Comparison of ENCODE assay signal across 1 cellular context in the genomic region with DNA sequence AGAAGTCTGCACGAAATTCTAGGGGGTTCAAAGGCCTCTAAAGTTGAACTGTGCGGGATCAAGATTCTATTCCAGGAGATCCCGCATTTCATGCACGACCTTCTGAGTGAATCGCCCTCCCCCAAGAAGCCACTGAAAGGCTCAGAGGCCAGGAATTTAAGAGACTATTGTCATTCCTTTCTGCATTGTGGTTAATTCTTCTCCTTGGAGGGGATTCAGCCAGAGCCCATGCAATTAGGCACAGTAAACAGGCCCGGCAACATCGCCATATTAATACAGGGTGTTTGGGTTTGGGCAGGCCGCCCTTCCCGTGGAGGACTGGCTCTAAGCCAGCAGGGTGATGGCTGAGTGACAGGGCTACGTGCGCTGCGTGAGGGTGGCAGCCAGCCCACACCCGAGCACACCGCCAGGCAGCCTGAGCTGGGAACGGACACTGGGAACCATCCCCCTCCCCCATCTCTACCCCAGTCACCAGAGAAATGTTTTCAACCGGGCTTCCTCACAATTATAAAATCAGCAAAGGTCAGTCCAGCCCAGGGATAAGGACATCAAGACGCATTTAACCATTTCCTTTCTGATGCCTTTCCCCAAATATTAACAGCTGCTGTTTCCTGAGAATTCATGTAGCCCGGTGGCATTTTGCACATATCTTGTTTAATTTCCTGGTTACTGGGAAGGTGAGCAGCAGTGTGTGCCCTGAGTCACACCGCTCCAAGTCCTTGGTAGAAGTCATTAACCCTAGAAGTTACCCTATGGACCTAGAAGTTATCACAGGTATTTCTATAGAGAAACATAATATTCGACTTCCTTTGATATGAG.
TF ChIP-seq lines count a peak whose summit lies in the region.

No MANE protein-coding gene starts in this region.

TF ChIP-seq in HepG2, 621 proteins besides CTCF, POLR2A, EP300 and RAD21 (continued from another document and continues in another):
- TF ChIP-seq, protein P1, sequence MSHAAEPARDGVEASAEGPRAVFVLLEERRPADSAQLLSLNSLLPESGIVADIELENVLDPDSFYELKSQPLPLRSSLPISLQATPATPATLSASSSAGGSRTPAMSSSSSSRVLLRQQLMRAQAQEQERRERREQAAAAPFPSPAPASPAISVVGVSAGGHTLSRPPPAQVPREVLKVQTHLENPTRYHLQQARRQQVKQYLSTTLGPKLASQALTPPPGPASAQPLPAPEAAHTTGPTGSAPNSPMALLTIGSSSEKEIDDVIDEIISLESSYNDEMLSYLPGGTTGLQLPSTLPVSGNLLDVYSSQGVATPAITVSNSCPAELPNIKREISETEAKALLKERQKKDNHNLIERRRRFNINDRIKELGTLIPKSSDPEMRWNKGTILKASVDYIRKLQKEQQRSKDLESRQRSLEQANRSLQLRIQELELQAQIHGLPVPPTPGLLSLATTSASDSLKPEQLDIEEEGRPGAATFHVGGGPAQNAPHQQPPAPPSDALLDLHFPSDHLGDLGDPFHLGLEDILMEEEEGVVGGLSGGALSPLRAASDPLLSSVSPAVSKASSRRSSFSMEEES (CRISPR knock-in tag; IDR thresholded peaks at IDR 0.05) = no peak
- no peak for TF ChIP-seq SMAD3 (CRISPR knock-in tag; IDR thresholded peaks at IDR 0.05)
- TF ChIP-seq, protein P2, sequence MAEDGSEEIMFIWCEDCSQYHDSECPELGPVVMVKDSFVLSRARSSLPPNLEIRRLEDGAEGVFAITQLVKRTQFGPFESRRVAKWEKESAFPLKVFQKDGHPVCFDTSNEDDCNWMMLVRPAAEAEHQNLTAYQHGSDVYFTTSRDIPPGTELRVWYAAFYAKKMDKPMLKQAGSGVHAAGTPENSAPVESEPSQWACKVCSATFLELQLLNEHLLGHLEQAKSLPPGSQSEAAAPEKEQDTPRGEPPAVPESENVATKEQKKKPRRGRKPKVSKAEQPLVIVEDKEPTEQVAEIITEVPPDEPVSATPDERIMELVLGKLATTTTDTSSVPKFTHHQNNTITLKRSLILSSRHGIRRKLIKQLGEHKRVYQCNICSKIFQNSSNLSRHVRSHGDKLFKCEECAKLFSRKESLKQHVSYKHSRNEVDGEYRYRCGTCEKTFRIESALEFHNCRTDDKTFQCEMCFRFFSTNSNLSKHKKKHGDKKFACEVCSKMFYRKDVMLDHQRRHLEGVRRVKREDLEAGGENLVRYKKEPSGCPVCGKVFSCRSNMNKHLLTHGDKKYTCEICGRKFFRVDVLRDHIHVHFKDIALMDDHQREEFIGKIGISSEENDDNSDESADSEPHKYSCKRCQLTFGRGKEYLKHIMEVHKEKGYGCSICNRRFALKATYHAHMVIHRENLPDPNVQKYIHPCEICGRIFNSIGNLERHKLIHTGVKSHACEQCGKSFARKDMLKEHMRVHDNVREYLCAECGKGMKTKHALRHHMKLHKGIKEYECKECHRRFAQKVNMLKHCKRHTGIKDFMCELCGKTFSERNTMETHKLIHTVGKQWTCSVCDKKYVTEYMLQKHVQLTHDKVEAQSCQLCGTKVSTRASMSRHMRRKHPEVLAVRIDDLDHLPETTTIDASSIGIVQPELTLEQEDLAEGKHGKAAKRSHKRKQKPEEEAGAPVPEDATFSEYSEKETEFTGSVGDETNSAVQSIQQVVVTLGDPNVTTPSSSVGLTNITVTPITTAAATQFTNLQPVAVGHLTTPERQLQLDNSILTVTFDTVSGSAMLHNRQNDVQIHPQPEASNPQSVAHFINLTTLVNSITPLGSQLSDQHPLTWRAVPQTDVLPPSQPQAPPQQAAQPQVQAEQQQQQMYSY (CRISPR knock-in tag; IDR thresholded peaks at IDR 0.05) = no peak
- no peak for TF ChIP-seq FLYWCH1 (CRISPR knock-in tag; IDR thresholded peaks at IDR 0.05)
- no peak for TF ChIP-seq ZBTB21 (CRISPR knock-in tag; IDR thresholded peaks at IDR 0.05)
- TF ChIP-seq CAMTA2 (CRISPR knock-in tag; IDR thresholded peaks at IDR 0.05; ENCODE audit: borderline replicate concordance) = no peak
- TF ChIP-seq, protein P3, sequence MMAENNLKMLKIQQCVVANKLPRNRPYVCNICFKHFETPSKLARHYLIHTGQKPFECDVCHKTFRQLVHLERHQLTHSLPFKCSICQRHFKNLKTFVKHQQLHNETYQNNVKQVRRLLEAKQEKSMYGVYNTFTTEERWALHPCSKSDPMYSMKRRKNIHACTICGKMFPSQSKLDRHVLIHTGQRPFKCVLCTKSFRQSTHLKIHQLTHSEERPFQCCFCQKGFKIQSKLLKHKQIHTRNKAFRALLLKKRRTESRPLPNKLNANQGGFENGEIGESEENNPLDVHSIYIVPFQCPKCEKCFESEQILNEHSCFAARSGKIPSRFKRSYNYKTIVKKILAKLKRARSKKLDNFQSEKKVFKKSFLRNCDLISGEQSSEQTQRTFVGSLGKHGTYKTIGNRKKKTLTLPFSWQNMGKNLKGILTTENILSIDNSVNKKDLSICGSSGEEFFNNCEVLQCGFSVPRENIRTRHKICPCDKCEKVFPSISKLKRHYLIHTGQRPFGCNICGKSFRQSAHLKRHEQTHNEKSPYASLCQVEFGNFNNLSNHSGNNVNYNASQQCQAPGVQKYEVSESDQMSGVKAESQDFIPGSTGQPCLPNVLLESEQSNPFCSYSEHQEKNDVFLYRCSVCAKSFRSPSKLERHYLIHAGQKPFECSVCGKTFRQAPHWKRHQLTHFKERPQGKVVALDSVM (CRISPR knock-in tag; IDR thresholded peaks at IDR 0.05) = no peak
- no peak for TF ChIP-seq ESRRA (CRISPR knock-in tag; IDR thresholded peaks at IDR 0.05; ENCODE audit: low read depth)
- TF ChIP-seq, protein P4, sequence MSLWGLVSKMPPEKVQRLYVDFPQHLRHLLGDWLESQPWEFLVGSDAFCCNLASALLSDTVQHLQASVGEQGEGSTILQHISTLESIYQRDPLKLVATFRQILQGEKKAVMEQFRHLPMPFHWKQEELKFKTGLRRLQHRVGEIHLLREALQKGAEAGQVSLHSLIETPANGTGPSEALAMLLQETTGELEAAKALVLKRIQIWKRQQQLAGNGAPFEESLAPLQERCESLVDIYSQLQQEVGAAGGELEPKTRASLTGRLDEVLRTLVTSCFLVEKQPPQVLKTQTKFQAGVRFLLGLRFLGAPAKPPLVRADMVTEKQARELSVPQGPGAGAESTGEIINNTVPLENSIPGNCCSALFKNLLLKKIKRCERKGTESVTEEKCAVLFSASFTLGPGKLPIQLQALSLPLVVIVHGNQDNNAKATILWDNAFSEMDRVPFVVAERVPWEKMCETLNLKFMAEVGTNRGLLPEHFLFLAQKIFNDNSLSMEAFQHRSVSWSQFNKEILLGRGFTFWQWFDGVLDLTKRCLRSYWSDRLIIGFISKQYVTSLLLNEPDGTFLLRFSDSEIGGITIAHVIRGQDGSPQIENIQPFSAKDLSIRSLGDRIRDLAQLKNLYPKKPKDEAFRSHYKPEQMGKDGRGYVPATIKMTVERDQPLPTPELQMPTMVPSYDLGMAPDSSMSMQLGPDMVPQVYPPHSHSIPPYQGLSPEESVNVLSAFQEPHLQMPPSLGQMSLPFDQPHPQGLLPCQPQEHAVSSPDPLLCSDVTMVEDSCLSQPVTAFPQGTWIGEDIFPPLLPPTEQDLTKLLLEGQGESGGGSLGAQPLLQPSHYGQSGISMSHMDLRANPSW (CRISPR knock-in tag; IDR thresholded peaks at IDR 0.05; ENCODE audit: borderline replicate concordance) = no peak
- 0 out of 2 replicates have a peak, but pooled peaks have one; percentile 18 for TF ChIP-seq ERF (CRISPR knock-in tag; IDR thresholded peaks at IDR 0.05)
- TF ChIP-seq, protein P5, sequence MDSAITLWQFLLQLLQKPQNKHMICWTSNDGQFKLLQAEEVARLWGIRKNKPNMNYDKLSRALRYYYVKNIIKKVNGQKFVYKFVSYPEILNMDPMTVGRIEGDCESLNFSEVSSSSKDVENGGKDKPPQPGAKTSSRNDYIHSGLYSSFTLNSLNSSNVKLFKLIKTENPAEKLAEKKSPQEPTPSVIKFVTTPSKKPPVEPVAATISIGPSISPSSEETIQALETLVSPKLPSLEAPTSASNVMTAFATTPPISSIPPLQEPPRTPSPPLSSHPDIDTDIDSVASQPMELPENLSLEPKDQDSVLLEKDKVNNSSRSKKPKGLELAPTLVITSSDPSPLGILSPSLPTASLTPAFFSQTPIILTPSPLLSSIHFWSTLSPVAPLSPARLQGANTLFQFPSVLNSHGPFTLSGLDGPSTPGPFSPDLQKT (CRISPR knock-in tag; IDR thresholded peaks at IDR 0.05; ENCODE audit: borderline replicate concordance) = no peak
- TF ChIP-seq, protein P6, sequence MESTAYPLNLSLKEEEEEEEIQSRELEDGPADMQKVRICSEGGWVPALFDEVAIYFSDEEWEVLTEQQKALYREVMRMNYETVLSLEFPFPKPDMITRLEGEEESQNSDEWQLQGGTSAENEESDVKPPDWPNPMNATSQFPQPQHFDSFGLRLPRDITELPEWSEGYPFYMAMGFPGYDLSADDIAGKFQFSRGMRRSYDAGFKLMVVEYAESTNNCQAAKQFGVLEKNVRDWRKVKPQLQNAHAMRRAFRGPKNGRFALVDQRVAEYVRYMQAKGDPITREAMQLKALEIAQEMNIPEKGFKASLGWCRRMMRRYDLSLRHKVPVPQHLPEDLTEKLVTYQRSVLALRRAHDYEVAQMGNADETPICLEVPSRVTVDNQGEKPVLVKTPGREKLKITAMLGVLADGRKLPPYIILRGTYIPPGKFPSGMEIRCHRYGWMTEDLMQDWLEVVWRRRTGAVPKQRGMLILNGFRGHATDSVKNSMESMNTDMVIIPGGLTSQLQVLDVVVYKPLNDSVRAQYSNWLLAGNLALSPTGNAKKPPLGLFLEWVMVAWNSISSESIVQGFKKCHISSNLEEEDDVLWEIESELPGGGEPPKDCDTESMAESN (CRISPR knock-in tag; conservative IDR thresholded peaks at IDR 0.05) = no peak
- TF ChIP-seq ZNF124 (CRISPR knock-in tag; IDR thresholded peaks at IDR 0.05) = no peak
- no peak for TF ChIP-seq HNRNPLL (IDR thresholded peaks at IDR 0.05; ENCODE audit: low read depth, low read length, poor library complexity, severe bottlenecking)
- TF ChIP-seq, protein P7, sequence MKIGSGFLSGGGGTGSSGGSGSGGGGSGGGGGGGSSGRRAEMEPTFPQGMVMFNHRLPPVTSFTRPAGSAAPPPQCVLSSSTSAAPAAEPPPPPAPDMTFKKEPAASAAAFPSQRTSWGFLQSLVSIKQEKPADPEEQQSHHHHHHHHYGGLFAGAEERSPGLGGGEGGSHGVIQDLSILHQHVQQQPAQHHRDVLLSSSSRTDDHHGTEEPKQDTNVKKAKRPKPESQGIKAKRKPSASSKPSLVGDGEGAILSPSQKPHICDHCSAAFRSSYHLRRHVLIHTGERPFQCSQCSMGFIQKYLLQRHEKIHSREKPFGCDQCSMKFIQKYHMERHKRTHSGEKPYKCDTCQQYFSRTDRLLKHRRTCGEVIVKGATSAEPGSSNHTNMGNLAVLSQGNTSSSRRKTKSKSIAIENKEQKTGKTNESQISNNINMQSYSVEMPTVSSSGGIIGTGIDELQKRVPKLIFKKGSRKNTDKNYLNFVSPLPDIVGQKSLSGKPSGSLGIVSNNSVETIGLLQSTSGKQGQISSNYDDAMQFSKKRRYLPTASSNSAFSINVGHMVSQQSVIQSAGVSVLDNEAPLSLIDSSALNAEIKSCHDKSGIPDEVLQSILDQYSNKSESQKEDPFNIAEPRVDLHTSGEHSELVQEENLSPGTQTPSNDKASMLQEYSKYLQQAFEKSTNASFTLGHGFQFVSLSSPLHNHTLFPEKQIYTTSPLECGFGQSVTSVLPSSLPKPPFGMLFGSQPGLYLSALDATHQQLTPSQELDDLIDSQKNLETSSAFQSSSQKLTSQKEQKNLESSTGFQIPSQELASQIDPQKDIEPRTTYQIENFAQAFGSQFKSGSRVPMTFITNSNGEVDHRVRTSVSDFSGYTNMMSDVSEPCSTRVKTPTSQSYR (CRISPR knock-in tag; IDR thresholded peaks at IDR 0.05; ENCODE audit: borderline replicate concordance) = peak; percentile 85
- no peak for TF ChIP-seq POLR2AphosphoS2 (IDR thresholded peaks at IDR 0.05; ENCODE audit: low read depth, low read length)
- no peak for TF ChIP-seq ZFAT (CRISPR knock-in tag; conservative IDR thresholded peaks at IDR 0.05)
- no peak for TF ChIP-seq POLR2G (IDR thresholded peaks at IDR 0.05; ENCODE audit: low read depth, low read length)
- TF ChIP-seq, protein P8, sequence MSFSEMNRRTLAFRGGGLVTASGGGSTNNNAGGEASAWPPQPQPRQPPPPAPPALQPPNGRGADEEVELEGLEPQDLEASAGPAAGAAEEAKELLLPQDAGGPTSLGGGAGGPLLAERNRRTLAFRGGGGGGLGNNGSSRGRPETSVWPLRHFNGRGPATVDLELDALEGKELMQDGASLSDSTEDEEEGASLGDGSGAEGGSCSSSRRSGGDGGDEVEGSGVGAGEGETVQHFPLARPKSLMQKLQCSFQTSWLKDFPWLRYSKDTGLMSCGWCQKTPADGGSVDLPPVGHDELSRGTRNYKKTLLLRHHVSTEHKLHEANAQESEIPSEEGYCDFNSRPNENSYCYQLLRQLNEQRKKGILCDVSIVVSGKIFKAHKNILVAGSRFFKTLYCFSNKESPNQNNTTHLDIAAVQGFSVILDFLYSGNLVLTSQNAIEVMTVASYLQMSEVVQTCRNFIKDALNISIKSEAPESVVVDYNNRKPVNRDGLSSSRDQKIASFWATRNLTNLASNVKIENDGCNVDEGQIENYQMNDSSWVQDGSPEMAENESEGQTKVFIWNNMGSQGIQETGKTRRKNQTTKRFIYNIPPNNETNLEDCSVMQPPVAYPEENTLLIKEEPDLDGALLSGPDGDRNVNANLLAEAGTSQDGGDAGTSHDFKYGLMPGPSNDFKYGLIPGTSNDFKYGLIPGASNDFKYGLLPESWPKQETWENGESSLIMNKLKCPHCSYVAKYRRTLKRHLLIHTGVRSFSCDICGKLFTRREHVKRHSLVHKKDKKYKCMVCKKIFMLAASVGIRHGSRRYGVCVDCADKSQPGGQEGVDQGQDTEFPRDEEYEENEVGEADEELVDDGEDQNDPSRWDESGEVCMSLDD (CRISPR knock-in tag; IDR thresholded peaks at IDR 0.05; ENCODE audit: borderline replicate concordance) = no peak
- no peak for TF ChIP-seq NPAS2 (CRISPR knock-in tag; IDR thresholded peaks at IDR 0.05; ENCODE audit: borderline replicate concordance)
- TF ChIP-seq TBL1XR1 (IDR thresholded peaks at IDR 0.05; ENCODE audit: borderline replicate concordance, low read length, partially characterized antibody) = no peak
- no peak for TF ChIP-seq ZNF550 (CRISPR knock-in tag; IDR thresholded peaks at IDR 0.05; ENCODE audit: borderline replicate concordance)
- TF ChIP-seq ATF7-NPFF (CRISPR knock-in tag; IDR thresholded peaks at IDR 0.05; ENCODE audit: low read depth) = no peak
- TF ChIP-seq, protein P9, sequence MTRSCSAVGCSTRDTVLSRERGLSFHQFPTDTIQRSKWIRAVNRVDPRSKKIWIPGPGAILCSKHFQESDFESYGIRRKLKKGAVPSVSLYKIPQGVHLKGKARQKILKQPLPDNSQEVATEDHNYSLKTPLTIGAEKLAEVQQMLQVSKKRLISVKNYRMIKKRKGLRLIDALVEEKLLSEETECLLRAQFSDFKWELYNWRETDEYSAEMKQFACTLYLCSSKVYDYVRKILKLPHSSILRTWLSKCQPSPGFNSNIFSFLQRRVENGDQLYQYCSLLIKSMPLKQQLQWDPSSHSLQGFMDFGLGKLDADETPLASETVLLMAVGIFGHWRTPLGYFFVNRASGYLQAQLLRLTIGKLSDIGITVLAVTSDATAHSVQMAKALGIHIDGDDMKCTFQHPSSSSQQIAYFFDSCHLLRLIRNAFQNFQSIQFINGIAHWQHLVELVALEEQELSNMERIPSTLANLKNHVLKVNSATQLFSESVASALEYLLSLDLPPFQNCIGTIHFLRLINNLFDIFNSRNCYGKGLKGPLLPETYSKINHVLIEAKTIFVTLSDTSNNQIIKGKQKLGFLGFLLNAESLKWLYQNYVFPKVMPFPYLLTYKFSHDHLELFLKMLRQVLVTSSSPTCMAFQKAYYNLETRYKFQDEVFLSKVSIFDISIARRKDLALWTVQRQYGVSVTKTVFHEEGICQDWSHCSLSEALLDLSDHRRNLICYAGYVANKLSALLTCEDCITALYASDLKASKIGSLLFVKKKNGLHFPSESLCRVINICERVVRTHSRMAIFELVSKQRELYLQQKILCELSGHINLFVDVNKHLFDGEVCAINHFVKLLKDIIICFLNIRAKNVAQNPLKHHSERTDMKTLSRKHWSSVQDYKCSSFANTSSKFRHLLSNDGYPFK (CRISPR knock-in tag; IDR thresholded peaks at IDR 0.05; ENCODE audit: borderline replicate concordance) = 0 out of 2 replicates have a peak, but pooled peaks have one; percentile 24
- TF ChIP-seq ZNF20 (CRISPR knock-in tag; IDR thresholded peaks at IDR 0.05) = no peak
- no peak for TF ChIP-seq ZNF607 (CRISPR knock-in tag; IDR thresholded peaks at IDR 0.05; ENCODE audit: borderline replicate concordance)
- TF ChIP-seq EED (CRISPR knock-in tag; IDR thresholded peaks at IDR 0.05) = no peak
- TF ChIP-seq ZC3H4 (CRISPR knock-in tag; IDR thresholded peaks at IDR 0.05; ENCODE audit: borderline replicate concordance) = no peak; the same call in 1 of the 2 replicates
